ENCODE assay signal across 13 cellular contexts in genomic region chr22:45201678-45202332, GRCh38. TPM values are rescaled to one million over a fixed set of nuclear protein-coding genes. Genes with fewer than 3 reads are reported as not detected.
DNase-seq lines count a peak whose midpoint lies in the region; ATAC-seq and TF ChIP-seq lines count a peak whose summit lies in the region.
"Had no signal": no experiment of that assay in that cellular context is flagged by ENCODE, and none has a peak within 500 bp of the region (broad histone marks: within the 10 kb centered on the region; RNA-seq: fewer than 3 reads in every experiment).

No MANE protein-coding gene starts in this region.

- H3K27ac Mint-ChIP-seq in activated T-cell treated with anti-CD3 and anti-CD28 coated beads, Interleukin-2, amount 50 U/mL, for 24 hours: no peak overlapping the region
- H3K27ac Mint-ChIP-seq: stimulated activated memory B cell treated with anti-CD40 and anti-IgM and Interleukin-4, amounts not matched to agents 10 μg/mL and 1 μg/mL and 100 μg/mL, for 72 hours had no signal

- no peaks in the 10 kb centered on the region for H3K27me3 ChIP-seq in AG04450 (ENCODE audit: control insufficient read depth, insufficient read depth, low read length)
- no peaks in the 10 kb centered on the region for H3K27me3 ChIP-seq in breast epithelium
- H3K27me3 ChIP-seq in lower lobe of right lung (ENCODE audit: low read depth): no peaks in the 10 kb centered on the region
- no peaks in the 10 kb centered on the region for H3K27me3 ChIP-seq in colonic mucosa

- TF ChIP-seq CTCF in AG04450 (IDR thresholded peaks at IDR 0.05; ENCODE audit: low read depth, low read length) (no peak), breast epithelium (IDR thresholded peaks at IDR 0.05) (no peak), lower lobe of right lung (IDR thresholded peaks at IDR 0.05) (no peak), colonic mucosa (IDR thresholded peaks at IDR 0.05) (no peak)

- peak; percentile 99 for DNase-seq in AG04450 (ENCODE audit: low read depth, low spot score)
- DNase-seq in HCEC 1CT: peak; percentile 95
- DNase-seq in breast epithelium (ENCODE audit: low spot score in 2 of 2): peak in 1 of 2 donors; percentile 36
- DNase-seq in lower lobe of right lung: peak; percentile 16
- DNase-seq in activated T-cell treated with anti-CD3 and anti-CD28 coated beads, Interleukin-2, amount 50 U/mL, for 24 hours: no peak
- no peak for DNase-seq in activated CD4-positive, alpha-beta T cell treated with anti-CD3 and anti-CD28 coated beads, Interleukin-2, amount 50 U/mL, for 4 hours
- DNase-seq in colonic mucosa: no peak
- DNase-seq: activated CD8-positive, alpha-beta memory T cell treated with anti-CD3 and anti-CD28 coated beads, Interleukin-2, amount 50 U/mL, for 4 hours; caudate nucleus; KBM-7; NCI-H526 had no signal

- H3K4me3 Mint-ChIP-seq in activated T-cell treated with anti-CD3 and anti-CD28 coated beads, Interleukin-2, amount 50 U/mL, for 24 hours: no peak overlapping the region
- H3K4me3 Mint-ChIP-seq: stimulated activated memory B cell treated with anti-CD40 and anti-IgM and Interleukin-4, amounts not matched to agents 10 μg/mL and 1 μg/mL and 100 μg/mL, for 72 hours had no signal

- H3K36me3 Mint-ChIP-seq in activated T-cell treated with anti-CD3 and anti-CD28 coated beads, Interleukin-2, amount 50 U/mL, for 24 hours (ENCODE audit: low read depth): peaks cover 66% of the 10 kb centered on the region

- H3K27ac ChIP-seq in AG04450 (ENCODE audit: low read depth, low read length) (peak overlapping the region; percentile 100), breast epithelium (peak overlapping the region; percentile 65 to 83), lower lobe of right lung (no peak overlapping the region), colonic mucosa (no peak overlapping the region)

- no peak for TF ChIP-seq POLR2A in breast epithelium (IDR thresholded peaks at IDR 0.05)

- peaks cover 5% of the 10 kb centered on the region; the same call in 1 of the 2 replicates for H3K9me3 ChIP-seq in AG04450 (ENCODE audit: control insufficient read depth, insufficient read depth, low read length)
- no peaks in the 10 kb centered on the region for H3K9me3 ChIP-seq in breast epithelium
- no peaks in the 10 kb centered on the region for H3K9me3 ChIP-seq in lower lobe of right lung
- H3K9me3 ChIP-seq in colonic mucosa: no peaks in the 10 kb centered on the region

- no peaks in the 10 kb centered on the region for H3K4me1 Mint-ChIP-seq in activated T-cell treated with anti-CD3 and anti-CD28 coated beads, Interleukin-2, amount 50 U/mL, for 24 hours (ENCODE audit: low read depth)
- H3K4me1 Mint-ChIP-seq: stimulated activated memory B cell treated with anti-CD40 and anti-IgM and Interleukin-4, amounts not matched to agents 10 μg/mL and 1 μg/mL and 100 μg/mL, for 72 hours had no signal

- no peaks in the 10 kb centered on the region for H3K9me3 Mint-ChIP-seq in activated T-cell treated with anti-CD3 and anti-CD28 coated beads, Interleukin-2, amount 50 U/mL, for 24 hours
- H3K9me3 Mint-ChIP-seq: stimulated activated memory B cell treated with anti-CD40 and anti-IgM and Interleukin-4, amounts not matched to agents 10 μg/mL and 1 μg/mL and 100 μg/mL, for 72 hours had no signal

- CTCF ChIA-PET in AG04450 (lab: Charles Lee): no interaction called here

- H3K36me3 ChIP-seq in breast epithelium: no peaks in the 10 kb centered on the region
- H3K36me3 ChIP-seq in lower lobe of right lung: peaks cover 84% of the 10 kb centered on the region
- peaks cover 9% of the 10 kb centered on the region for H3K36me3 ChIP-seq in colonic mucosa

- intact Hi-C loops in breast epithelium (cut with DNase I; ENCODE audit: low total_unique reads) (no loop called here), lower lobe of right lung (cut with DNase I) (no loop called here), colonic mucosa (cut with DNase I) (no loop called here)

- POLR2A ChIA-PET in AG04450 (lab: Yijun Ruan, JAX): interaction anchor here (1.1 kb wide), 1 partner anchor 302 kb away, joined by 3 read pairs; no protein-coding TSS in a partner anchor

- no peak overlapping the region for H3K4me3 ChIP-seq in AG04450 (ENCODE audit: low read depth, low read length)
- H3K4me3 ChIP-seq in breast epithelium: no peak overlapping the region
- no peak overlapping the region for H3K4me3 ChIP-seq in lower lobe of right lung
- H3K4me3 ChIP-seq in colonic mucosa: no peak overlapping the region

- no peaks in the 10 kb centered on the region for H3K27me3 Mint-ChIP-seq in activated T-cell treated with anti-CD3 and anti-CD28 coated beads, Interleukin-2, amount 50 U/mL, for 24 hours
- H3K27me3 Mint-ChIP-seq: stimulated activated memory B cell treated with anti-CD40 and anti-IgM and Interleukin-4, amounts not matched to agents 10 μg/mL and 1 μg/mL and 100 μg/mL, for 72 hours had no signal

- ATAC-seq in lower lobe of right lung (no peak), GM21717 (IDR thresholded peaks at IDR 0.05; ENCODE audit: unreplicated experiment) (no peak)

- no peak overlapping the region for H3K9ac ChIP-seq in colonic mucosa (ENCODE audit: low read depth in 2 of 2, low read length in 2 of 2)

- H3K4me1 ChIP-seq in breast epithelium: no peaks in the 10 kb centered on the region
- H3K4me1 ChIP-seq in lower lobe of right lung: no peaks in the 10 kb centered on the region
- no peaks in the 10 kb centered on the region for H3K4me1 ChIP-seq in colonic mucosa

RNA-seq across cellular contexts. Expression of gene NUP50, which starts 38.1 kb away (rescaled TPM):
- polyA plus RNA-seq in AG04450 (2011; rRNA removed): 13.9 and 14.2 TPM in 2 replicates
- 24.5 and 24.9 TPM in 2 replicates for polyA minus RNA-seq in AG04450 (2011; rRNA and poly(A)+ RNA removed)
- total RNA-seq in breast epithelium (10 to 100 TPM; 40.6 to 53.9 (median 49.2) TPM), lower lobe of right lung (49.5 TPM), colonic mucosa (100 to 1,000 TPM in 1 of 2 donors, 10 to 100 TPM in 1; 71.9 to 111 TPM)

RNA-seq across cellular contexts. Expression of gene KIAA0930, which starts 38.9 kb away (rescaled TPM):
- 49.4 and 58.0 TPM in 2 replicates for polyA plus RNA-seq in AG04450 (2011; rRNA removed)
- 29.0 and 40.5 TPM in 2 replicates for polyA minus RNA-seq in AG04450 (2011; rRNA and poly(A)+ RNA removed)
- total RNA-seq in breast epithelium (10 to 100 TPM; 29.4 to 45.3 (median 35.1) TPM), lower lobe of right lung (89.2 TPM), colonic mucosa (10 to 100 TPM; 38.5 to 44.8 TPM)

Comparison
In these comparisons a context has a peak if more than half of its experiments do, and no peak if none do; other contexts are left out.
1. DNase-seq: peak in AG04450 (single experiment), HCEC 1CT (single experiment) and lower lobe of right lung (single experiment); none in activated T-cell treated with anti-CD3 and anti-CD28 coated beads, Interleukin-2, amount 50 U/mL, for 24 hours (single experiment), activated CD4-positive, alpha-beta T cell treated with anti-CD3 and anti-CD28 coated beads, Interleukin-2, amount 50 U/mL, for 4 hours (0 of 2) and colonic mucosa (single experiment).
2. H3K27ac ChIP-seq: peak in AG04450 (single experiment) and breast epithelium (2 of 2); none in lower lobe of right lung (single experiment) and colonic mucosa (single experiment).